ENCODE assay signal across 8 cellular contexts in genomic region chr17:39401412-39402278, GRCh38. TPM values are rescaled to one million over a fixed set of nuclear protein-coding genes. Genes with fewer than 3 reads are reported as not detected.
DNase-seq lines count a peak whose midpoint lies in the region; FAIRE-seq and TF ChIP-seq lines count a peak whose summit lies in the region.

Gene FBXL20, minus strand, starts transcription at chr17:39401626. Its CDS starts 224 bp downstream, at chr17:39401402.

- H2BK12ac ChIP-seq in H1 (ENCODE audit: low read depth, low read length): no peak within 1 kb of the TSS
- H2BK12ac ChIP-seq in mesenchymal stem cell (ENCODE audit: low read length in 2 of 2): peak within 1 kb of the TSS in 1 of 2 experiments; percentile 83

- peaks cover 35 to 48% (median 45%) of the 10 kb centered on the region in 3 donors for H3K4me1 Mint-ChIP-seq in CD8-positive, alpha-beta memory T cell

- H3K27ac Mint-ChIP-seq in CD8-positive, alpha-beta memory T cell: peak within 1 kb of the TSS; percentile 92 to 99 (median 96)

- peaks cover 8% of the 10 kb centered on the region; the same call in 1 of the 2 replicates for H3K23me2 ChIP-seq in H1 (ENCODE audit: low read depth, low read length)

- H3K4me3 Mint-ChIP-seq in CD8-positive, alpha-beta memory T cell: peak within 1 kb of the TSS; percentile 93 to 99 (median 97)

- POLR2A ChIA-PET in CD8-positive, alpha-beta memory T cell (lab: Charles Lee): interaction anchor here (0.6 to 1.1 kb wide), 4 partner anchors 18 to 248 kb away, joined by 3 to 6 read pairs (median 4); partner anchors contain the start of gene CDK12
- POLR2A ChIA-PET in H1 (lab: Charles Lee; ENCODE audit: partially characterized antibody): interaction anchor here (0.6 to 3.6 kb wide), 15 partner anchors 10 to 389 kb away, joined by 3 to 20 read pairs (median 3); partner anchors contain the start of genes CDK12, MED1 and RPL19

- H3K23ac ChIP-seq in H1 (ENCODE audit: insufficient read length) (no peak within 1 kb of the TSS), mesenchymal stem cell (ENCODE audit: low read length in 2 of 2) (no peak within 1 kb of the TSS)

- peaks cover 2 to 4% of the 10 kb centered on the region in 2 experiments for H4K20me1 ChIP-seq in H1 (replicated peaks in 1 of 2; ENCODE audit: control insufficient read depth in 1 of 2, insufficient read depth in 2 of 2, low read length in 2 of 2)

- no peak within 1 kb of the TSS for H4K91ac ChIP-seq in H1 (replicated peaks; ENCODE audit: insufficient read length, low read length)
- H4K91ac ChIP-seq in mesenchymal stem cell (ENCODE audit: low read length): peak within 1 kb of the TSS; percentile 25

- CTCF ChIA-PET in CD8-positive, alpha-beta memory T cell (lab: Charles Lee): interaction anchor here (1.1 kb wide), 2 partner anchors 15 to 18 kb away, joined by 3 read pairs; no protein-coding TSS in a partner anchor
- CTCF ChIA-PET in H1 (lab: Charles Lee; ENCODE audit: partially characterized antibody): interaction anchor here (1.2 to 1.6 kb wide), 3 partner anchors 10 to 131 kb away, joined by 3 to 5 read pairs (median 5); no protein-coding TSS in a partner anchor

- no peak within 1 kb of the TSS for H2BK15ac ChIP-seq in H1 (ENCODE audit: low read length)
- H2BK15ac ChIP-seq in mesenchymal stem cell (ENCODE audit: low read depth, poor library complexity, severe bottlenecking): peak within 1 kb of the TSS; percentile 40

- peak within 1 kb of the TSS; percentile 93 for H4K5ac ChIP-seq in H1 (ENCODE audit: insufficient read length, low read depth, low read length)

- DNase-seq in CD8-positive, alpha-beta memory T cell: peak; percentile 88 to 96 (median 90)
- peak; percentile 99 for DNase-seq in GM20000 (ENCODE audit: low spot score)
- peak; percentile 99 for DNase-seq in HTR-8/SVneo (ENCODE audit: insufficient read length, low spot score)
- DNase-seq in NOMO-1 treated with dmso at 0.1 percent for 144 hours (lab: John Stamatoyannopoulos, UW; ENCODE audit: unreplicated experiment): peak; percentile 61
- DNase-seq in activated CD8-positive, alpha-beta memory T cell treated with anti-CD3 and anti-CD28 coated beads for 48 hours (ENCODE audit: low read depth in 2 of 3, low spot score in 2 of 3): peak; percentile 79 to 92 (median 86)
- peak; percentile 62 to 91 for DNase-seq in H1 (ENCODE audit: low read depth in 1 of 2, low spot score in 2 of 2)
- peak; percentile 92 for DNase-seq in mesenchymal stem cell
- peak; percentile 88 for DNase-seq in stimulated activated CD8-positive, alpha-beta memory T cell treated with anti-CD3 and anti-CD28 coated beads, Interleukin-12 subunit alpha, Interleukin-12 subunit beta, amount 100 ng/mL, for 1 hour (ENCODE audit: low read depth)

- peaks cover 5% of the 10 kb centered on the region for H3K36me3 ChIP-seq in CD8-positive, alpha-beta memory T cell (ENCODE audit: insufficient read depth, low read length)
- peaks cover 0 to 7% (median 1%) of the 10 kb centered on the region in 4 experiments; a peak in 2 of 8 replicates for H3K36me3 ChIP-seq in H1 (ENCODE audit: control insufficient read depth in 2 of 4, insufficient read depth in 4 of 4, low read length in 3 of 4)
- H3K36me3 ChIP-seq in mesenchymal stem cell (ENCODE audit: control insufficient read depth in 1 of 2, insufficient read depth in 2 of 2, low read depth in 1 of 2, low read length in 2 of 2): peaks cover 0 to 12% of the 10 kb centered on the region in 2 experiments

- peak within 1 kb of the TSS; percentile 76 for H3K4me3 ChIP-seq in CD8-positive, alpha-beta memory T cell (ENCODE audit: low read length)
- peak within 1 kb of the TSS; percentile 81 to 91 (median 86) for H3K4me3 ChIP-seq in H1 (ENCODE audit: extremely low read depth in 1 of 4, insufficient read depth in 2 of 4, low read depth in 3 of 4, low read length in 4 of 4)
- H3K4me3 ChIP-seq in mesenchymal stem cell (ENCODE audit: insufficient read depth in 1 of 2, low read depth in 1 of 2, low read length in 2 of 2): peak within 1 kb of the TSS; percentile 93 to 100

- H3K4ac ChIP-seq in H1 (replicated peaks; ENCODE audit: insufficient read length, low read depth, low read length) (no peak within 1 kb of the TSS), mesenchymal stem cell (ENCODE audit: low read depth in 1 of 2, low read length in 2 of 2) (peak within 1 kb of the TSS in 1 of 2 experiments; percentile 32)

- H3K79me2 ChIP-seq in H1 (ENCODE audit: control insufficient read depth in 1 of 2, insufficient read depth in 2 of 2, low read length in 2 of 2): peaks cover 0 to 32% of the 10 kb centered on the region in 2 experiments; a peak in 3 of 4 replicates

- H2BK20ac ChIP-seq in H1 (ENCODE audit: low read length): no peak within 1 kb of the TSS

- peak; percentile 79 to 90 for TF ChIP-seq POLR2A in H1 (IDR thresholded peaks at IDR 0.05; ENCODE audit: control extremely low read depth in 1 of 2, low read depth in 2 of 2, low read length in 2 of 2)

- peak within 1 kb of the TSS; percentile 78 for H2BK5ac ChIP-seq in H1 (ENCODE audit: low read depth, low read length)
- no peak within 1 kb of the TSS for H2BK5ac ChIP-seq in mesenchymal stem cell (ENCODE audit: low read depth, low read length, poor library complexity, severe bottlenecking)

- no peak within 1 kb of the TSS for H3K14ac ChIP-seq in H1 (ENCODE audit: insufficient read length)
- peak within 1 kb of the TSS in 1 of 2 experiments; percentile 94 for H3K14ac ChIP-seq in mesenchymal stem cell (ENCODE audit: low read length in 2 of 2)

- H3K27me3 ChIP-seq in CD8-positive, alpha-beta memory T cell (ENCODE audit: insufficient read depth, low read length, poor library complexity, severe bottlenecking): no peaks in the 10 kb centered on the region
- H3K27me3 ChIP-seq in H1 (replicated peaks in 1 of 4; ENCODE audit: control insufficient read depth in 3 of 4, extremely low read depth in 1 of 4, insufficient read depth in 3 of 4, low read length in 3 of 4) (no peaks in the 10 kb centered on the region), mesenchymal stem cell (ENCODE audit: control insufficient read depth in 1 of 2, insufficient read depth in 1 of 2, low read length in 2 of 2) (no peaks in the 10 kb centered on the region)

- H4K8ac ChIP-seq in H1 (ENCODE audit: extremely low read depth, insufficient read depth, low read length) (peak within 1 kb of the TSS; percentile 94; the same call in 1 of the 2 replicates), mesenchymal stem cell (ENCODE audit: low read length) (peak within 1 kb of the TSS; percentile 84)

- H3K4me2 ChIP-seq in H1 (ENCODE audit: insufficient read depth in 1 of 2, low read depth in 2 of 2, low read length in 2 of 2) (peak within 1 kb of the TSS; percentile 94 to 96), mesenchymal stem cell (ENCODE audit: low read length, poor library complexity, severe bottlenecking) (peak within 1 kb of the TSS; percentile 62)

- peak within 1 kb of the TSS; percentile 79 for H3K27ac ChIP-seq in CD8-positive, alpha-beta memory T cell (ENCODE audit: low read depth, low read length)
- H3K27ac ChIP-seq in H1 (ENCODE audit: low read depth, low read length) (peak within 1 kb of the TSS; percentile 79; the same call in 1 of the 2 replicates), mesenchymal stem cell (ENCODE audit: low read length, poor library complexity, severe bottlenecking) (peak within 1 kb of the TSS; percentile 46)

- H2BK120ac ChIP-seq in H1 (replicated peaks; ENCODE audit: low read depth, low read length) (no peak within 1 kb of the TSS), mesenchymal stem cell (ENCODE audit: low read depth, low read length) (peak within 1 kb of the TSS; percentile 12)

- H3K56ac ChIP-seq in H1 (replicated peaks; ENCODE audit: insufficient read length, low read depth, low read length): no peak within 1 kb of the TSS

- H2AK5ac ChIP-seq in H1 (ENCODE audit: low read depth, low read length) (no peak within 1 kb of the TSS), mesenchymal stem cell (ENCODE audit: low read length, severe bottlenecking) (no peak within 1 kb of the TSS)

- H3K18ac ChIP-seq in H1 (ENCODE audit: extremely low read depth, low read length) (peak within 1 kb of the TSS; percentile 97), mesenchymal stem cell (ENCODE audit: low read depth in 1 of 2, low read length in 2 of 2) (peak within 1 kb of the TSS; percentile 95 to 98)

- H3K36me3 Mint-ChIP-seq in CD8-positive, alpha-beta memory T cell: peaks cover 0 to 23% (median 0%) of the 10 kb centered on the region in 3 donors

- no peaks in the 10 kb centered on the region for H3K9me3 ChIP-seq in CD8-positive, alpha-beta memory T cell (ENCODE audit: low read length)
- no peaks in the 10 kb centered on the region for H3K9me3 ChIP-seq in H1 (ENCODE audit: insufficient read depth in 2 of 2, low read depth in 1 of 2, low read length in 1 of 2)
- no peaks in the 10 kb centered on the region for H3K9me3 ChIP-seq in mesenchymal stem cell (ENCODE audit: control insufficient read depth, low read length)

- H2AFZ ChIP-seq in H1 (ENCODE audit: low read length): peak within 1 kb of the TSS; percentile 90
- H2AFZ ChIP-seq in mesenchymal stem cell (ENCODE audit: low read depth, low read length): peak within 1 kb of the TSS; percentile 92

- H3K27me3 Mint-ChIP-seq in CD8-positive, alpha-beta memory T cell: peaks cover 0 to 5% of the 10 kb centered on the region in 2 donors

- H3K79me1 ChIP-seq in H1 (ENCODE audit: low read depth, low read length) (peaks cover 3% of the 10 kb centered on the region; the same call in 1 of the 2 replicates), mesenchymal stem cell (replicated peaks; ENCODE audit: low read length, poor library complexity, severe bottlenecking) (peaks cover 10% of the 10 kb centered on the region)

- peak; percentile 87 for FAIRE-seq in HTR-8/SVneo (lab: Jason Lieb, UNC)
- no peak for FAIRE-seq in H1 (lab: Jason Lieb, UNC)

- peaks cover 0 to 2% (median 0%) of the 10 kb centered on the region in 5 donors for H3K9me3 Mint-ChIP-seq in CD8-positive, alpha-beta memory T cell

- H3K9ac ChIP-seq in H1 (replicated peaks in 1 of 4; ENCODE audit: extremely low read depth in 1 of 4, low read depth in 3 of 4, low read length in 3 of 4) (peak within 1 kb of the TSS; percentile 87 to 95 (median 90)), mesenchymal stem cell (ENCODE audit: low read length) (peak within 1 kb of the TSS; percentile 92)

- TF ChIP-seq EP300 in H1 (IDR thresholded peaks at IDR 0.05; ENCODE audit: borderline replicate concordance in 1 of 2, low read depth in 2 of 2, low read length in 2 of 2): 0 out of 3 replicates have a peak, but pooled peaks of 1 of the 2 experiments have one; percentile 60

- TF ChIP-seq CTCF in GM20000 (IDR thresholded peaks at IDR 0.05; ENCODE audit: extremely low read depth, missing control alignments) (no peak), H1 (IDR thresholded peaks at IDR 0.05; ENCODE audit: control extremely low read depth in 1 of 3, insufficient read depth in 1 of 3, low read depth in 1 of 3, low read length in 3 of 3) (no peak)

- 1% methylated on average over 49 of the region's 91 CpGs; no CpG with 5 or more reads in 1 of the 2 experiments for WGBS in H1 (ENCODE audit: extremely low coverage in 1 of 2, insufficient coverage in 1 of 2, insufficient read length in 1 of 2, insufficient replicate concordance in 2 of 2, low coverage in 1 of 2, low lambda C conversion rate in 2 of 2, missing lambda C conversion rate in 1 of 2), 2 experiments
- under 1% methylated on average over 56 of the region's 91 CpGs for WGBS in mesenchymal stem cell

- peaks cover 17% of the 10 kb centered on the region for H3K4me1 ChIP-seq in CD8-positive, alpha-beta memory T cell (ENCODE audit: insufficient read depth, low read length)
- H3K4me1 ChIP-seq in H1 (replicated peaks in 1 of 4; ENCODE audit: control insufficient read depth in 3 of 4, insufficient read depth in 4 of 4, low read length in 3 of 4) (no peaks in the 10 kb centered on the region), mesenchymal stem cell (ENCODE audit: control insufficient read depth, insufficient read depth, low read depth, low read length) (no peaks in the 10 kb centered on the region)

- no peak for TF ChIP-seq RAD21 in H1 (IDR thresholded peaks at IDR 0.05 in 1 of 2, conservative IDR thresholded peaks at IDR 0.05 in 1 of 2; ENCODE audit: low read depth in 2 of 2, low read length in 2 of 2)

RNA-seq across cellular contexts. Expression of gene FBXL20, which starts in this region (rescaled TPM):
- total RNA-seq in CD8-positive, alpha-beta memory T cell: 10 to 100 TPM; 20.9 to 21.4 TPM
- 4.4 TPM for polyA plus RNA-seq in CD8-positive, alpha-beta memory T cell
- total RNA-seq in H1 (2021; fragmentation: NEBNext Ultra II Directional; extraction: Animal tissue kit (Norgen Biotek cat#: 25700)): 10.3 and 11.0 TPM in 2 replicates
- 4.3 and 5.5 TPM in 2 replicates for polyA plus RNA-seq in H1 (2011; rRNA removed)
- 4.3 TPM for polyA plus RNA-seq in H1 (2011; cell fraction: cytosol; rRNA removed)
- 4.9 TPM for polyA plus RNA-seq in H1 (2011; cell fraction: nucleus; rRNA removed)
- 5.4 to 6.4 TPM (median 6.0 TPM) in 4 replicates for polyA plus RNA-seq in H1 (2012, experiment 1 of 2)
- polyA plus RNA-seq in H1 (2012, experiment 2 of 2): 4.4 TPM
- 5.2 TPM for polyA plus RNA-seq in H1 (2013, experiment 1 of 2)
- polyA plus RNA-seq in H1 (2013, experiment 2 of 2): 5.8 TPM
- 8.8 and 11.0 TPM in 2 replicates for polyA minus RNA-seq in H1 (2011; rRNA and poly(A)+ RNA removed)
- polyA minus RNA-seq in H1 (2011; cell fraction: cytosol; rRNA and poly(A)+ RNA removed): 4.0 TPM
- polyA minus RNA-seq in H1 (2011; cell fraction: nucleus; rRNA and poly(A)+ RNA removed): 5.2 TPM
- 5.7 TPM for polyA plus RNA-seq in mesenchymal stem cell (2013, experiment 1 of 2)
- 6.1 TPM for polyA plus RNA-seq in mesenchymal stem cell (2013, experiment 2 of 2)

Comparison
In these comparisons a context has a peak if more than half of its experiments do, and no peak if none do; other contexts are left out.
1. Peak in every context shown above with its lines: DNase-seq, H3K4me3 ChIP-seq and H3K27ac ChIP-seq.